Comparison of ENCODE assay signal across 8 cellular contexts in the genomic region with DNA sequence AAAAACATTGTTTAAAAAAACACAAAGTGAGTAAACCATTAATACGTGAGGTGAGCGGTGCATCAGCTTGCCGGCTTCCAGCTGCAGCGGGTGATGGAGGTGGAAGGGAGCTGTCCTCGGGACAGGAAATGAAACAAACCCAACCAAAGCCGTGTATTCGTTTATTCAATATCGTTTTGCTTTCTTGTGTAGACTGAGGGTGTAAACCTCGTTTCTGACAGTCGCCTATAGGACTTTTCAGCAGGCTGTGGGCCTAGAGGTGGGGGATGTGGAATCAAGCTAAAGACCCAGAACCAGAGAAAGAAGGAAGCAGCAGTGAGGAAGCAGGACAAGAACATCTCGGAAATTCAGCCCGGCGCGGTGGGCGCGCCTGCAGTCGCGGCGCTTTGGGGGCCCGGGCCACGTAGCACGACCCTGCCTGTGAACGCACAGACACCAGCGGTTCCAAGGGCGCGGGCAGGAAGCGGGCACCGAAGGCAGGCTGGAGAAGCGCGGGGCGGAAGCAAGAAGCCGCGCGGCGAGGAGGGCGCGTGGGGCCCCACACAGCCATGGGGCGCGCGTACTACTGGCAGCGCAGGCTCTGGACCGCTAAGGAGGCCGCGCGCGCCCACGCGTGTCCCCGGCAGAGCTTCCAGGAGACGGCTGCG. TPM values are rescaled to one million over a fixed set of nuclear protein-coding genes. Genes with fewer than 3 reads are reported as not detected.
DNase-seq lines count a peak whose midpoint lies in the region; ATAC-seq and TF ChIP-seq lines count a peak whose summit lies in the region.

No MANE protein-coding gene starts in this region.

- H3K9me3 ChIP-seq in prostate gland, result no peaks in the 10 kb centered on the region

- H3K36me3 ChIP-seq in prostate gland, result no peaks in the 10 kb centered on the region

- H3K4me1 ChIP-seq in prostate gland (replicated peaks), result no peaks in the 10 kb centered on the region

- intact Hi-C loops in prostate gland (cut with DNase I), result loop anchor here (10.0 kb wide), 1 partner anchor 606 kb away; a partner anchor contains a TSS

- DNase-seq in NCI-H146 (lab: John Stamatoyannopoulos, UW) (peak; percentile 79), NCI-H146 treated with DMSO at 0.1 percent for 48 hours (lab: John Stamatoyannopoulos, UW; ENCODE audit: unreplicated experiment) (no peak), fibroblast of the aortic adventitia (ENCODE audit: low read depth) (peak; percentile 25), prostate gland (ENCODE audit: low spot score) (no peak)
- DNase-seq in NK-92 treated with Interleukin-12 subunit alpha and Interleukin-12 subunit beta, amount 100 ng/mL, for 24 hours (lab: John Stamatoyannopoulos, UW), result no peak

- TF ChIP-seq CTCF in fibroblast of the aortic adventitia (IDR thresholded peaks at IDR 0.05; ENCODE audit: insufficient read depth, low read length), result no peak
- TF ChIP-seq CTCF in prostate gland (IDR thresholded peaks at IDR 0.05), result no peak

- WGBS in prostate gland, result 15% methylated on average over 27 of the region's 51 CpGs

- H3K4me3 ChIP-seq in fibroblast of the aortic adventitia (ENCODE audit: low read depth, low read length) (peak overlapping the region; percentile 68), prostate gland (peak overlapping the region; percentile 87 to 99)

- peak; percentile 38 for ATAC-seq in HG03175 (IDR thresholded peaks at IDR 0.05; ENCODE audit: unreplicated experiment)
- peak; percentile 34 to 44 for ATAC-seq in activated CD4-positive, CD25-positive, alpha-beta regulatory T cell treated with anti-CD3 and anti-CD28 coated beads, Interleukin-2, amount 50 U/mL, for 24 hours
- no peak for ATAC-seq in HG03196 (IDR thresholded peaks at IDR 0.05; ENCODE audit: unreplicated experiment)

- H3K27ac ChIP-seq in prostate gland, result peak overlapping the region; percentile 91 to 95

- TF ChIP-seq POLR2A in prostate gland (IDR thresholded peaks at IDR 0.05), result no peak

- no peaks in the 10 kb centered on the region for H3K27me3 ChIP-seq in prostate gland (replicated peaks; ENCODE audit: insufficient read depth)

RNA-seq across cellular contexts. Expression of a gene that starts 0.8 kb away (rescaled TPM):
- total RNA-seq in fibroblast of the aortic adventitia (ENCODE audit: low replicate concordance) (22.0 and 30.8 TPM in 2 replicates), prostate gland (10 to 100 TPM; 33.8 to 55.6 TPM)

Comparison
In these comparisons a context has a peak if more than half of its experiments do, and no peak if none do; other contexts are left out.
1. DNase-seq: peak in NCI-H146 (single experiment) and fibroblast of the aortic adventitia (single experiment); none in NCI-H146 treated with DMSO at 0.1 percent for 48 hours (single experiment), prostate gland (single experiment) and NK-92 treated with Interleukin-12 subunit alpha and Interleukin-12 subunit beta, amount 100 ng/mL, for 24 hours (single experiment).